In genomic region chr1:33439662-33440061, GRCh38 we compare ENCODE assay signal across 21 cellular contexts.
"Had no signal": no experiment of that assay in that cellular context is flagged by ENCODE, and none has a peak within 500 bp of the region (broad histone marks: within the 10 kb centered on the region; RNA-seq: fewer than 3 reads in every experiment).

No MANE protein-coding gene starts in this region.

- H3K36me3 ChIP-seq: ascending aorta, brain microvascular endothelial cell, left ventricle myocardium inferior, spleen, suprapubic skin, tibial artery had no signal

- H3K9me3 Mint-ChIP-seq: activated CD4-positive, alpha-beta memory T cell treated with anti-CD3 and anti-CD28 coated beads, Interleukin-2, amount 10 ng/mL, durations not matched to agents 7 days and 5 days; activated CD4-positive, alpha-beta T cell treated with anti-CD3 and anti-CD28 coated beads, Interleukin-2, amount 10 ng/mL, durations not matched to agents 7 days and 5 days; activated naive CD4-positive, alpha-beta T cell treated with anti-CD3 and anti-CD28 coated beads, Interleukin-2, amount 10 ng/mL, durations not matched to agents 7 days and 5 days; activated naive CD8-positive, alpha-beta T cell treated with anti-CD3 and anti-CD28 coated beads, Interleukin-2, amount 10 ng/mL, durations not matched to agents 7 days and 5 days; activated T-cell treated with anti-CD3 and anti-CD28 coated beads, Interleukin-2, amount 50 U/mL, for 24 hours; naive thymus-derived CD4-positive, alpha-beta T cell; WTC11 had no signal

- H3K36me3 Mint-ChIP-seq: activated naive CD4-positive, alpha-beta T cell treated with anti-CD3 and anti-CD28 coated beads, Interleukin-2, amount 10 ng/mL, durations not matched to agents 7 days and 5 days; activated naive CD8-positive, alpha-beta T cell treated with anti-CD3 and anti-CD28 coated beads, Interleukin-2, amount 10 ng/mL, durations not matched to agents 7 days and 5 days; naive thymus-derived CD4-positive, alpha-beta T cell; WTC11 had no signal

- H3K4me3 Mint-ChIP-seq: activated CD4-positive, alpha-beta memory T cell treated with anti-CD3 and anti-CD28 coated beads, Interleukin-2, amount 10 ng/mL, durations not matched to agents 7 days and 5 days; activated CD4-positive, alpha-beta T cell treated with anti-CD3 and anti-CD28 coated beads, Interleukin-2, amount 10 ng/mL, durations not matched to agents 7 days and 5 days; activated naive CD4-positive, alpha-beta T cell treated with anti-CD3 and anti-CD28 coated beads, Interleukin-2, amount 10 ng/mL, durations not matched to agents 7 days and 5 days; activated naive CD8-positive, alpha-beta T cell treated with anti-CD3 and anti-CD28 coated beads, Interleukin-2, amount 10 ng/mL, durations not matched to agents 7 days and 5 days; activated T-cell treated with anti-CD3 and anti-CD28 coated beads, Interleukin-2, amount 50 U/mL, for 24 hours; naive thymus-derived CD4-positive, alpha-beta T cell; T-helper 17 cell; WTC11 had no signal

- H3K9me3 ChIP-seq: ascending aorta, left ventricle myocardium inferior, spleen, suprapubic skin, tibial artery had no signal

- H3K27me3 ChIP-seq: ascending aorta, brain microvascular endothelial cell, suprapubic skin, tibial artery had no signal

- H3K27ac Mint-ChIP-seq: activated CD4-positive, alpha-beta memory T cell treated with anti-CD3 and anti-CD28 coated beads, Interleukin-2, amount 10 ng/mL, durations not matched to agents 7 days and 5 days; activated CD4-positive, alpha-beta T cell treated with anti-CD3 and anti-CD28 coated beads, Interleukin-2, amount 10 ng/mL, durations not matched to agents 7 days and 5 days; activated naive CD4-positive, alpha-beta T cell treated with anti-CD3 and anti-CD28 coated beads, Interleukin-2, amount 10 ng/mL, durations not matched to agents 7 days and 5 days; activated naive CD8-positive, alpha-beta T cell treated with anti-CD3 and anti-CD28 coated beads, Interleukin-2, amount 10 ng/mL, durations not matched to agents 7 days and 5 days; activated T-cell treated with anti-CD3 and anti-CD28 coated beads, Interleukin-2, amount 50 U/mL, for 24 hours; naive thymus-derived CD4-positive, alpha-beta T cell; T-helper 17 cell; WTC11 had no signal

- H3K4me3 ChIP-seq: ascending aorta, left ventricle myocardium inferior, spleen, suprapubic skin, tibial artery had no signal

- ATAC-seq: naive thymus-derived CD4-positive, alpha-beta T cell; right cardiac atrium; T-helper 17 cell; WTC11 had no signal

- DNase-seq: activated CD4-positive, alpha-beta memory T cell treated with anti-CD3 and anti-CD28 coated beads, Interleukin-2, amount 10 ng/mL, durations not matched to agents 7 days and 5 days; activated CD4-positive, alpha-beta T cell treated with anti-CD3 and anti-CD28 coated beads for 1 hour; activated CD4-positive, alpha-beta T cell treated with anti-CD3 and anti-CD28 coated beads, Interleukin-2, amount 10 ng/mL, durations not matched to agents 7 days and 5 days; activated CD8-positive, alpha-beta memory T cell treated with anti-CD3 and anti-CD28 coated beads, Interleukin-2, amount 50 U/mL, for 48 hours; activated gamma-delta T cell; activated naive CD4-positive, alpha-beta T cell treated with anti-CD3 and anti-CD28 coated beads, Interleukin-2, amount 10 ng/mL, durations not matched to agents 7 days and 5 days; activated naive CD8-positive, alpha-beta T cell treated with anti-CD3 and anti-CD28 coated beads, Interleukin-2, amount 10 ng/mL, durations not matched to agents 7 days and 5 days; activated T-cell treated with anti-CD3 and anti-CD28 coated beads, Interleukin-2, amount 50 U/mL, for 24 hours; brain microvascular endothelial cell; left ventricle myocardium inferior; midbrain; naive thymus-derived CD4-positive, alpha-beta T cell; right cardiac atrium; spleen; stimulated activated naive CD4-positive, alpha-beta T cell; T-helper 17 cell; T1000; tibial artery had no signal

- H3K4me1 ChIP-seq: ascending aorta, tibial artery had no signal

- H3K27ac ChIP-seq: ascending aorta, brain microvascular endothelial cell, left ventricle myocardium inferior, spleen, suprapubic skin, tibial artery had no signal
